20 cellular contexts compared by ENCODE assay signal in the genomic region with DNA sequence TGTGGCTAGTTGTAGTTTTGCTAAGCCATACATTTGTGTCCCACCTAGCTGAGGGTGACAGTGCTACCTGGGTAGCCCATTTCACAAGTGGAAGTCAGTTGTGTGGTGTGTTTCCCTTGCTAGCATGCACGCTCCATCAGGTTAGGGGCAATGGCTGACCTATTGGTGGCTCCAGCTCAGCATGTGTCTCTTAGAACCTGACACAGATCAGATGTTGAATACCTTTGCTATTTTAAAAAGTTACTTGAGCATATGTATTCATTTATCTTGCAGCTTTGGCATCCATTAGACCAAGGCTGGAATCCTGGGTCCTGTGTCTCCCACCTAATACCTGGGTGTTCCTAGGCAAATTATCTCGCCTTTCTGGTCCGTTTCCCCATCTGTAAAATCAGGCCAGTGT. TPM values are rescaled to one million over a fixed set of nuclear protein-coding genes. Genes with fewer than 3 reads are reported as not detected.
DNase-seq lines count a peak whose midpoint lies in the region; ATAC-seq, FAIRE-seq and TF ChIP-seq lines count a peak whose summit lies in the region.
"Had no signal": no experiment of that assay in that cellular context is flagged by ENCODE, and none has a peak within 500 bp of the region (broad histone marks: within the 10 kb centered on the region; RNA-seq: fewer than 3 reads in every experiment).

No MANE protein-coding gene starts in this region.

- H3K4me1 Mint-ChIP-seq in astrocyte (ENCODE audit: low read depth, unreplicated experiment): peaks cover 5% of the 10 kb centered on the region

- H3K4me1 ChIP-seq in left ventricle myocardium inferior (peaks cover 6% of the 10 kb centered on the region), astrocyte (ENCODE audit: insufficient read depth, low read length) (no peaks in the 10 kb centered on the region)
- H3K4me1 ChIP-seq: Caco-2, HAP-1 had no signal

- H3K9me3 Mint-ChIP-seq in astrocyte (ENCODE audit: unreplicated experiment): no peaks in the 10 kb centered on the region

- peaks cover 87% of the 10 kb centered on the region for H3K79me2 ChIP-seq in astrocyte (ENCODE audit: insufficient read depth, low read length)

- no peak overlapping the region for H3K4me3 Mint-ChIP-seq in astrocyte (ENCODE audit: unreplicated experiment)
- H3K4me3 Mint-ChIP-seq: CD4-positive, alpha-beta T cell had no signal

- peak overlapping the region; percentile 29 for H3K27ac ChIP-seq in left ventricle myocardium inferior (replicated peaks)
- H3K27ac ChIP-seq in astrocyte (ENCODE audit: low read depth, low read length): no peak overlapping the region
- H3K27ac ChIP-seq: C4-2B had no signal

- DNase-seq in left ventricle myocardium inferior (no peak), Right ventricle myocardium superior (no peak), astrocyte (ENCODE audit: low read depth) (no peak), left lobe of liver (ENCODE audit: low spot score) (peak; percentile 15), urothelium cell line (ENCODE audit: low spot score) (no peak), activated gamma-delta T cell treated with Interleukin-2 at 50 U/mL for 16 hours (no peak), NCI-H748 (lab: John Stamatoyannopoulos, UW; ENCODE audit: unreplicated experiment) (no peak)
- DNase-seq: ACHN; AML-193; Caco-2; CD4-positive, alpha-beta T cell had no signal

- peaks cover 4% of the 10 kb centered on the region for H3K27me3 ChIP-seq in left ventricle myocardium inferior (ENCODE audit: low read depth)
- no peaks in the 10 kb centered on the region for H3K27me3 ChIP-seq in astrocyte (ENCODE audit: insufficient read depth, low read length)

- H3K4me2 ChIP-seq in astrocyte (ENCODE audit: low read length): no peak overlapping the region

- ATAC-seq in Right ventricle myocardium superior (ENCODE audit: poor library complexity): no peak
- no peak for ATAC-seq in left lobe of liver

- H3K27ac Mint-ChIP-seq in astrocyte (ENCODE audit: unreplicated experiment): peak overlapping the region; percentile 37
- H3K27ac Mint-ChIP-seq: CD4-positive, alpha-beta T cell had no signal

- H2AFZ ChIP-seq in astrocyte (ENCODE audit: low read depth, low read length): no peak overlapping the region

- TF ChIP-seq CTCF in left ventricle myocardium inferior (IDR thresholded peaks at IDR 0.05; ENCODE audit: borderline replicate concordance): no peak
- no peak for TF ChIP-seq CTCF in astrocyte (IDR thresholded peaks at IDR 0.05; ENCODE audit: insufficient read depth, low read depth, low read length)

- no peaks in the 10 kb centered on the region for H3K27me3 Mint-ChIP-seq in astrocyte (ENCODE audit: low read depth, unreplicated experiment)
- H3K27me3 Mint-ChIP-seq: CD4-positive, alpha-beta T cell had no signal

- intact Hi-C loops in left ventricle myocardium inferior (cut with micrococcal nuclease): no loop called here
- intact Hi-C loops in Right ventricle myocardium superior (cut with DNase I): no loop called here

- H3K36me3 ChIP-seq in left ventricle myocardium inferior (no peaks in the 10 kb centered on the region), astrocyte (ENCODE audit: insufficient read depth, low read length) (no peaks in the 10 kb centered on the region)
- H3K36me3 ChIP-seq: HAP-1 had no signal

- FAIRE-seq in astrocyte (lab: Jason Lieb, UNC): no peak
- no peak for FAIRE-seq in urothelium cell line (lab: Jason Lieb, UNC)
- FAIRE-seq: A204.1, D721Med, G401.6, GM12891, GM19239, H1, HTR-8/SVneo had no signal

- H4K20me1 ChIP-seq in astrocyte (ENCODE audit: insufficient read depth, low read length): peaks cover 69% of the 10 kb centered on the region

- peaks cover 11% of the 10 kb centered on the region for H3K36me3 Mint-ChIP-seq in astrocyte (ENCODE audit: low read depth, unreplicated experiment)

- peaks cover 36% of the 10 kb centered on the region for H3K9me3 ChIP-seq in left ventricle myocardium inferior (replicated peaks)
- H3K9me3 ChIP-seq in astrocyte (ENCODE audit: insufficient read depth, low read depth, low read length): no peaks in the 10 kb centered on the region

- H3K4me3 ChIP-seq in left ventricle myocardium inferior (no peak overlapping the region), astrocyte (ENCODE audit: insufficient read depth, low read depth, low read length) (no peak overlapping the region)
- H3K4me3 ChIP-seq: HAP-1 had no signal

- H3K9ac ChIP-seq in astrocyte (ENCODE audit: low read length): no peak overlapping the region

RNA-seq across cellular contexts. Expression of a gene that starts 44.8 kb away (rescaled TPM):
- total RNA-seq in left ventricle myocardium inferior (1.9 TPM), Right ventricle myocardium superior (2.0 TPM), astrocyte (29.6 and 30.1 TPM in 2 replicates), left lobe of liver (5.7 TPM)
